In the genomic region with DNA sequence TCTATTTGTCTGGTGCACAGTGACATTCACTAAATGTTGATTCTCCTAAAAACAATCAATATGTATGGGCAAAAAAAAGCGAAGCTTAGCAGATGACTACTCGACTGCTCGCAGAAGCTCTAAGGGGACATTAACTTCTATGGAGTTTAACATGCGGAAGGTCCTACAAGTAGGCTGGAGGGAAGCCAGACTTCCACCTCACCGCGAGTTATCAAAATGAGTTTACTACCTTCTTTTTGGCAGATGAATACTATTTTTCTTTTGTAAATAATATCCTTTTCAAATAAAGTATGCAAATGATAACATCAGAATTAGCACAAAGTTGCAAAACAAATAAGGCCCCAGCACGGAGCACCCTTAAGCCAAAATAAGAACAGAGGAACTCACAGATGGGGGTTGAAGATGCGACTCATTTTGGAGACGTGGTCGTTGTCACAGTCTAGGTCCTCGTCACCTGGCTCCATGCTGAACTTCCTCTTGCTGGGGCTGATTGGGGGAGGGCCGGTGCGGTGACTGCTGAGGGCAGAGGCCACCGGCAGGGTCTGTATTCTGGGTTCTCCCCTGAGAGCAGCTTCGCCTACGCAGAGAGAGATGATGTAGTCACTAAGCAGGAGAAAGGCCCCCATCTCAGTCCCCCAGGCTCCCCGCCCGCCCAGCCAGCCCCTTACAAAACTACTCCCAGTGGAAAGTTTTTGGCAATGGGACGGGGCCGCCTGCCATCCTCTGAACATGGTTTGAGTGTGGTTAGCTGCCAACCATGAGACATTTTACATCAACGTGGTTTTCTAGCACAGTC, we compare ENCODE assay signal across 8 cellular contexts. TPM values are rescaled to one million over a fixed set of nuclear protein-coding genes. Genes with fewer than 3 reads are reported as not detected.
DNase-seq lines count a peak whose midpoint lies in the region; ATAC-seq and TF ChIP-seq lines count a peak whose summit lies in the region.

No MANE protein-coding gene starts in this region.

- H3K36me3 ChIP-seq in body of pancreas (replicated peaks in 1 of 2; ENCODE audit: insufficient read depth in 1 of 2, low read depth in 2 of 2) = peaks cover 0 to 1% of the 10 kb centered on the region in 2 donors
- H3K36me3 ChIP-seq in muscle layer of colon (ENCODE audit: insufficient read depth, low read length) = peaks cover 8% of the 10 kb centered on the region
- H3K36me3 ChIP-seq in SJCRH30 = peaks cover 22% of the 10 kb centered on the region

- no peak overlapping the region for H3K4me3 ChIP-seq in body of pancreas
- no peak overlapping the region for H3K4me3 ChIP-seq in muscle layer of colon (ENCODE audit: low read depth in 1 of 2, low read length in 2 of 2)
- no peak overlapping the region for H3K4me3 ChIP-seq in SJCRH30

- no peak for TF ChIP-seq POLR2A in body of pancreas (IDR thresholded peaks at IDR 0.05)

- no peak overlapping the region for H3K9ac ChIP-seq in muscle layer of colon (ENCODE audit: low read length)

- H3K27me3 ChIP-seq in body of pancreas = no peaks in the 10 kb centered on the region
- H3K27me3 ChIP-seq in muscle layer of colon (ENCODE audit: control insufficient read depth in 1 of 2, insufficient read depth in 2 of 2, low read length in 2 of 2) = no peaks in the 10 kb centered on the region
- H3K27me3 ChIP-seq in SJCRH30 = no peaks in the 10 kb centered on the region

- DNase-seq in ELF-1 (ENCODE audit: low read depth, low spot score) = peak; percentile 74
- DNase-seq in body of pancreas = no peak
- no peak for DNase-seq in SW 1271 (lab: John Stamatoyannopoulos, UW)
- no peak for DNase-seq in NCI-H1048 (lab: John Stamatoyannopoulos, UW)
- no peak for DNase-seq in SJCRH30

- H3K4me1 ChIP-seq in body of pancreas (peaks cover 36% of the 10 kb centered on the region), muscle layer of colon (ENCODE audit: insufficient read depth, low read length) (peaks cover 75% of the 10 kb centered on the region), SJCRH30 (peaks cover 37% of the 10 kb centered on the region)

- ATAC-seq in GM21381 (IDR thresholded peaks at IDR 0.05; ENCODE audit: unreplicated experiment) = peak; percentile 82
- peak; percentile 87 for ATAC-seq in HG03565 (IDR thresholded peaks at IDR 0.05; ENCODE audit: unreplicated experiment)
- ATAC-seq in body of pancreas = no peak

- TF ChIP-seq CTCF in body of pancreas (IDR thresholded peaks at IDR 0.05) = no peak

- WGBS in body of pancreas, 2 donors = 59 to 75% methylated on average over 21 of the region's 21 CpGs

- H3K27ac ChIP-seq in body of pancreas (peak overlapping the region; percentile 21 to 80 (median 66)), muscle layer of colon (ENCODE audit: low read depth, low read length) (peak overlapping the region; percentile 83), SJCRH30 (no peak overlapping the region; the same call in 1 of the 2 replicates)

- intact Hi-C loops in body of pancreas (cut with DNase I) = no loop called here

- no peaks in the 10 kb centered on the region for H3K9me3 ChIP-seq in body of pancreas
- H3K9me3 ChIP-seq in muscle layer of colon (ENCODE audit: low read length) = no peaks in the 10 kb centered on the region
- no peaks in the 10 kb centered on the region for H3K9me3 ChIP-seq in SJCRH30 (replicated peaks)

RNA-seq across cellular contexts. Expression of a gene that starts 42.1 kb away (rescaled TPM):
- total RNA-seq in body of pancreas = 10 to 100 TPM; 66.4 to 91.0 TPM
- 49.3 and 52.7 TPM in 2 replicates for total RNA-seq in SJCRH30 (2014; rRNA removed; shearing (Covaris generic))
